In genomic region chr11:134360050-134360835, GRCh38 we compare ENCODE assay signal across 1 cellular context.
A peak's percentile ranks its signal among the peaks of the same experiment; 100 is the strongest.
TF ChIP-seq lines count a peak whose summit lies in the region.

No MANE protein-coding gene starts in this region.

TF ChIP-seq in H1, 55 proteins besides CTCF, POLR2A, EP300 and RAD21 (continued from another document):
- TF ChIP-seq E2F6 (IDR thresholded peaks at IDR 0.05) (peak; percentile 91), HDAC2 (IDR thresholded peaks at IDR 0.05; ENCODE audit: borderline replicate concordance in 1 of 2, low read depth in 2 of 2, low read length in 2 of 2) (0 out of 4 replicates have a peak, but pooled peaks of 1 of the 2 experiments have one; percentile 69), TCF12 (IDR thresholded peaks at IDR 0.05; ENCODE audit: low read depth, low read length) (no peak), CHD2 (IDR thresholded peaks at IDR 0.05; ENCODE audit: low read length) (peak; percentile 55; the same call in 1 of the 2 replicates), BACH1 (IDR thresholded peaks at IDR 0.05; ENCODE audit: low read length) (peak; percentile 37; the same call in 1 of the 2 replicates), JUND (IDR thresholded peaks at IDR 0.05; ENCODE audit: low read length) (peak; percentile 51; the same call in 1 of the 2 replicates)
- TF ChIP-seq, protein P1, sequence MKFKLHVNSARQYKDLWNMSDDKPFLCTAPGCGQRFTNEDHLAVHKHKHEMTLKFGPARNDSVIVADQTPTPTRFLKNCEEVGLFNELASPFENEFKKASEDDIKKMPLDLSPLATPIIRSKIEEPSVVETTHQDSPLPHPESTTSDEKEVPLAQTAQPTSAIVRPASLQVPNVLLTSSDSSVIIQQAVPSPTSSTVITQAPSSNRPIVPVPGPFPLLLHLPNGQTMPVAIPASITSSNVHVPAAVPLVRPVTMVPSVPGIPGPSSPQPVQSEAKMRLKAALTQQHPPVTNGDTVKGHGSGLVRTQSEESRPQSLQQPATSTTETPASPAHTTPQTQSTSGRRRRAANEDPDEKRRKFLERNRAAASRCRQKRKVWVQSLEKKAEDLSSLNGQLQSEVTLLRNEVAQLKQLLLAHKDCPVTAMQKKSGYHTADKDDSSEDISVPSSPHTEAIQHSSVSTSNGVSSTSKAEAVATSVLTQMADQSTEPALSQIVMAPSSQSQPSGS (IDR thresholded peaks at IDR 0.05; ENCODE audit: low read length), result 0 out of 2 replicates have a peak, but pooled peaks have one; percentile 46
- TF ChIP-seq, protein P2, sequence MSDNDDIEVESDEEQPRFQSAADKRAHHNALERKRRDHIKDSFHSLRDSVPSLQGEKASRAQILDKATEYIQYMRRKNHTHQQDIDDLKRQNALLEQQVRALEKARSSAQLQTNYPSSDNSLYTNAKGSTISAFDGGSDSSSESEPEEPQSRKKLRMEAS (IDR thresholded peaks at IDR 0.05), result peak; percentile 99
